In genomic region chr15:90598679-90599078, GRCh38 we compare ENCODE assay signal across 14 cellular contexts.
A peak's percentile ranks its signal among the peaks of the same experiment; 100 is the strongest.
DNase-seq lines count a peak whose midpoint lies in the region; ATAC-seq and TF ChIP-seq lines count a peak whose summit lies in the region.
"Had no signal": no experiment of that assay in that cellular context is flagged by ENCODE, and none has a peak within 500 bp of the region (broad histone marks: within the 10 kb centered on the region; RNA-seq: fewer than 3 reads in every experiment).

No MANE protein-coding gene starts in this region.

- CTCF ChIA-PET in activated naive CD4-positive, alpha-beta T cell treated with anti-CD3 and anti-CD28 coated beads for 36 hours (lab: Charles Lee): interaction anchor here (0.6 to 1.6 kb wide), 6 partner anchors 14 to 240 kb away, joined by 3 to 7 read pairs (median 4); no protein-coding TSS in a partner anchor

- H2AFZ ChIP-seq in Karpas-422 (ENCODE audit: low read length): no peak overlapping the region

- no peaks in the 10 kb centered on the region for H3K9me2 ChIP-seq in Karpas-422 (replicated peaks; ENCODE audit: insufficient read depth, low read length)

- H3K27me3 Mint-ChIP-seq in activated naive CD4-positive, alpha-beta T cell treated with anti-CD3 and anti-CD28 coated beads for 36 hours (ENCODE audit: low read depth): no peaks in the 10 kb centered on the region
- H3K27me3 Mint-ChIP-seq in activated T-helper 17 cell treated with anti-CD3 and anti-CD28 coated beads, Interleukin-2, amount 50 U/mL, for 72 hours: no peaks in the 10 kb centered on the region
- peaks cover 0 to 3% (median 2%) of the 10 kb centered on the region in 3 donors for H3K27me3 Mint-ChIP-seq in immature natural killer cell (ENCODE audit: low read depth in 3 of 3)
- H3K27me3 Mint-ChIP-seq: progenitor cell of endocrine pancreas had no signal

- H3K36me3 ChIP-seq in thyroid gland (peaks cover 0 to 5% of the 10 kb centered on the region in 2 donors), Karpas-422 (ENCODE audit: insufficient read depth, low read length) (no peaks in the 10 kb centered on the region)
- H3K36me3 ChIP-seq: SJCRH30 had no signal

- no peak overlapping the region for H3K4me3 Mint-ChIP-seq in activated naive CD4-positive, alpha-beta T cell treated with anti-CD3 and anti-CD28 coated beads for 36 hours
- peak overlapping the region; percentile 84 for H3K4me3 Mint-ChIP-seq in activated T-helper 17 cell treated with anti-CD3 and anti-CD28 coated beads, Interleukin-2, amount 50 U/mL, for 72 hours
- H3K4me3 Mint-ChIP-seq in immature natural killer cell: peak overlapping the region; percentile 30 to 75 (median 68)

- no peaks in the 10 kb centered on the region for H4K20me1 ChIP-seq in Karpas-422 (ENCODE audit: insufficient read depth, low read depth, low read length)

- DNase-seq in activated naive CD4-positive, alpha-beta T cell treated with anti-CD3 and anti-CD28 coated beads for 36 hours: no peak
- DNase-seq in activated naive CD4-positive, alpha-beta T cell treated with anti-CD3 and anti-CD28 coated beads, Interleukin-2, amount 50 U/mL, for 16 hours: no peak
- DNase-seq in immature natural killer cell (no peak), thyroid gland (no peak), Karpas-422 (no peak)
- DNase-seq: effector CD4-positive, alpha-beta T cell; NCI-H1417 treated with DMSO at 0.1 percent for 48 hours; SJCRH30; stimulated activated CD4-positive, alpha-beta T cell treated with anti-CD3 and anti-CD28 coated beads, Interleukin-4, amount 100 ng/mL, for 1 hour had no signal

- H3K79me2 ChIP-seq in Karpas-422 (ENCODE audit: low read length): peaks cover 5% of the 10 kb centered on the region

- H3K27ac ChIP-seq in thyroid gland (peak overlapping the region in 2 of 3 donors; percentile 73 to 76), Karpas-422 (ENCODE audit: low read length) (no peak overlapping the region)
- H3K27ac ChIP-seq: SJCRH30 had no signal

- no peak for ATAC-seq in activated T-helper 17 cell treated with anti-CD3 and anti-CD28 coated beads, Interleukin-2, amount 50 U/mL, for 72 hours (replicated peaks)
- ATAC-seq in HG02610 (IDR thresholded peaks at IDR 0.05; ENCODE audit: unreplicated experiment) (no peak), GM18505 (IDR thresholded peaks at IDR 0.05; ENCODE audit: unreplicated experiment) (no peak)
- ATAC-seq: activated CD4-positive, CD25-positive, alpha-beta regulatory T cell treated with anti-CD3 and anti-CD28 coated beads, Interleukin-2, amount 50 U/mL, for 24 hours had no signal

- no peak overlapping the region for H3K9ac ChIP-seq in Karpas-422 (ENCODE audit: low read length)

- TF ChIP-seq POLR2A in thyroid gland (IDR thresholded peaks at IDR 0.05) (no peak), GM18505 (IDR thresholded peaks at IDR 0.05; ENCODE audit: borderline replicate concordance, extremely low read depth, insufficient read depth, insufficient read length) (no peak)

- H3K4me2 ChIP-seq in Karpas-422 (ENCODE audit: low read depth, low read length, poor library complexity, severe bottlenecking): no peak overlapping the region

- H3K27ac Mint-ChIP-seq in activated naive CD4-positive, alpha-beta T cell treated with anti-CD3 and anti-CD28 coated beads for 36 hours: peak overlapping the region; percentile 99
- H3K27ac Mint-ChIP-seq in activated T-helper 17 cell treated with anti-CD3 and anti-CD28 coated beads, Interleukin-2, amount 50 U/mL, for 72 hours: peak overlapping the region; percentile 93
- peak overlapping the region; percentile 85 to 96 (median 92) for H3K27ac Mint-ChIP-seq in immature natural killer cell
- H3K27ac Mint-ChIP-seq: progenitor cell of endocrine pancreas had no signal

- TF ChIP-seq CTCF in thyroid gland (IDR thresholded peaks at IDR 0.05): no peak

- H3K4me1 Mint-ChIP-seq in activated naive CD4-positive, alpha-beta T cell treated with anti-CD3 and anti-CD28 coated beads for 36 hours (ENCODE audit: low read depth): peaks cover 77% of the 10 kb centered on the region
- H3K4me1 Mint-ChIP-seq in activated T-helper 17 cell treated with anti-CD3 and anti-CD28 coated beads, Interleukin-2, amount 50 U/mL, for 72 hours: peaks cover 44% of the 10 kb centered on the region
- peaks cover 53 to 59% of the 10 kb centered on the region in 2 donors for H3K4me1 Mint-ChIP-seq in immature natural killer cell

- H3K4me1 ChIP-seq in thyroid gland: peaks cover 15 to 49% of the 10 kb centered on the region in 2 donors
- H3K4me1 ChIP-seq in Karpas-422 (ENCODE audit: low read length): peaks cover 50% of the 10 kb centered on the region
- H3K4me1 ChIP-seq: SJCRH30 had no signal

- H3K9me3 Mint-ChIP-seq in activated naive CD4-positive, alpha-beta T cell treated with anti-CD3 and anti-CD28 coated beads for 36 hours: no peaks in the 10 kb centered on the region
- no peaks in the 10 kb centered on the region for H3K9me3 Mint-ChIP-seq in activated T-helper 17 cell treated with anti-CD3 and anti-CD28 coated beads, Interleukin-2, amount 50 U/mL, for 72 hours
- H3K9me3 Mint-ChIP-seq in immature natural killer cell: no peaks in the 10 kb centered on the region

- WGBS in thyroid gland, 2 donors: 91 to 93% methylated on average over 10 of the region's 10 CpGs

- H3K27me3 ChIP-seq in thyroid gland (no peaks in the 10 kb centered on the region), Karpas-422 (ENCODE audit: low read length) (no peaks in the 10 kb centered on the region)
- H3K27me3 ChIP-seq: SJCRH30 had no signal

- H3K36me3 Mint-ChIP-seq in activated naive CD4-positive, alpha-beta T cell treated with anti-CD3 and anti-CD28 coated beads for 36 hours (ENCODE audit: low read depth): peaks cover 24% of the 10 kb centered on the region
- H3K36me3 Mint-ChIP-seq in activated T-helper 17 cell treated with anti-CD3 and anti-CD28 coated beads, Interleukin-2, amount 50 U/mL, for 72 hours (ENCODE audit: low read depth): peaks cover 39% of the 10 kb centered on the region
- peaks cover 3 to 16% (median 11%) of the 10 kb centered on the region in 3 donors for H3K36me3 Mint-ChIP-seq in immature natural killer cell

- H3K4me3 ChIP-seq in thyroid gland (replicated peaks in 1 of 3): no peak overlapping the region
- H3K4me3 ChIP-seq in Karpas-422 (ENCODE audit: low read length): no peak overlapping the region
- H3K4me3 ChIP-seq: SJCRH30 had no signal

- intact Hi-C loops in activated naive CD4-positive, alpha-beta T cell treated with anti-CD3 and anti-CD28 coated beads for 36 hours (cut with micrococcal nuclease): no loop called here
- intact Hi-C loops in thyroid gland (cut with DNase I): no loop called here

- H3K9me3 ChIP-seq in thyroid gland (no peaks in the 10 kb centered on the region), Karpas-422 (ENCODE audit: low read length) (no peaks in the 10 kb centered on the region)
- H3K9me3 ChIP-seq: SJCRH30 had no signal
